Comparison of ENCODE assay signal across 1 cellular context in the genomic region with DNA sequence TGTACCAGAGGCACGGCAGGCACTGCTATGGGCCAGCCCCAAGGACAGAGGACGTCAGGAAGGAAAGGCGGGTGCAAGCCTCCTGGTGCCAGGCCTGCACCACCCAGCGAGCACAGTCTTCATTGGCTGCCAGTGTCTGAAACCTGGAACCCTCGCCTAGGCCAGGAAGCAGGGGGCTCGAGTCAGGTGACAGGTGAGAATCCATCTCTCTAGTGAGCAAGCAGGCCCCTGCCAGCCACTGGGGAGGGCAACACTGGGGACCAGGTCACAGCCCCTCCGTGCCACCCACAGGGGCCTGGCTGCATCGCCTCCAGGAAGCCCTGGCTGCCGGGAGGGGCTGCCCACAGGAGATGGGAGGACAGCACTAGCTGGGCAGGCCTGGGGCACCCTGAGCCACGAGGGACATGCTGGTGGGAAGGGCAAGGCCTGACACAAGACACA.
TF ChIP-seq lines count a peak whose summit lies in the region.

No MANE protein-coding gene starts in this region.

TF ChIP-seq in K562, 482 proteins besides CTCF, POLR2A, EP300 and RAD21:
- no peak for TF ChIP-seq POLR3A (IDR thresholded peaks at IDR 0.05; ENCODE audit: borderline replicate concordance, extremely low read depth, insufficient read depth, insufficient read length)
- TF ChIP-seq GABPB2 (CRISPR knock-in tag; conservative IDR thresholded peaks at IDR 0.05) = no peak
- TF ChIP-seq ZNF76 (CRISPR knock-in tag; IDR thresholded peaks at IDR 0.05; ENCODE audit: borderline replicate concordance) = no peak
- TF ChIP-seq, protein P1, sequence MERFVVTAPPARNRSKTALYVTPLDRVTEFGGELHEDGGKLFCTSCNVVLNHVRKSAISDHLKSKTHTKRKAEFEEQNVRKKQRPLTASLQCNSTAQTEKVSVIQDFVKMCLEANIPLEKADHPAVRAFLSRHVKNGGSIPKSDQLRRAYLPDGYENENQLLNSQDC (CRISPR knock-in tag; IDR thresholded peaks at IDR 0.05) = no peak
- TF ChIP-seq ETV1 (tag; conservative IDR thresholded peaks at IDR 0.05; ENCODE audit: low read depth) = no peak
- TF ChIP-seq, protein P2, sequence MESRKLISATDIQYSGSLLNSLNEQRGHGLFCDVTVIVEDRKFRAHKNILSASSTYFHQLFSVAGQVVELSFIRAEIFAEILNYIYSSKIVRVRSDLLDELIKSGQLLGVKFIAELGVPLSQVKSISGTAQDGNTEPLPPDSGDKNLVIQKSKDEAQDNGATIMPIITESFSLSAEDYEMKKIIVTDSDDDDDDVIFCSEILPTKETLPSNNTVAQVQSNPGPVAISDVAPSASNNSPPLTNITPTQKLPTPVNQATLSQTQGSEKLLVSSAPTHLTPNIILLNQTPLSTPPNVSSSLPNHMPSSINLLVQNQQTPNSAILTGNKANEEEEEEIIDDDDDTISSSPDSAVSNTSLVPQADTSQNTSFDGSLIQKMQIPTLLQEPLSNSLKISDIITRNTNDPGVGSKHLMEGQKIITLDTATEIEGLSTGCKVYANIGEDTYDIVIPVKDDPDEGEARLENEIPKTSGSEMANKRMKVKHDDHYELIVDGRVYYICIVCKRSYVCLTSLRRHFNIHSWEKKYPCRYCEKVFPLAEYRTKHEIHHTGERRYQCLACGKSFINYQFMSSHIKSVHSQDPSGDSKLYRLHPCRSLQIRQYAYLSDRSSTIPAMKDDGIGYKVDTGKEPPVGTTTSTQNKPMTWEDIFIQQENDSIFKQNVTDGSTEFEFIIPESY (CRISPR knock-in tag; IDR thresholded peaks at IDR 0.05) = no peak
- no peak for TF ChIP-seq NRF1 (conservative IDR thresholded peaks at IDR 0.05 in 1 of 2, IDR thresholded peaks at IDR 0.05 in 1 of 2)
- peak; percentile 19; the same call in 1 of the 2 replicates for TF ChIP-seq POLR2G (IDR thresholded peaks at IDR 0.05; ENCODE audit: low read depth, low read length)
- TF ChIP-seq, protein P3, sequence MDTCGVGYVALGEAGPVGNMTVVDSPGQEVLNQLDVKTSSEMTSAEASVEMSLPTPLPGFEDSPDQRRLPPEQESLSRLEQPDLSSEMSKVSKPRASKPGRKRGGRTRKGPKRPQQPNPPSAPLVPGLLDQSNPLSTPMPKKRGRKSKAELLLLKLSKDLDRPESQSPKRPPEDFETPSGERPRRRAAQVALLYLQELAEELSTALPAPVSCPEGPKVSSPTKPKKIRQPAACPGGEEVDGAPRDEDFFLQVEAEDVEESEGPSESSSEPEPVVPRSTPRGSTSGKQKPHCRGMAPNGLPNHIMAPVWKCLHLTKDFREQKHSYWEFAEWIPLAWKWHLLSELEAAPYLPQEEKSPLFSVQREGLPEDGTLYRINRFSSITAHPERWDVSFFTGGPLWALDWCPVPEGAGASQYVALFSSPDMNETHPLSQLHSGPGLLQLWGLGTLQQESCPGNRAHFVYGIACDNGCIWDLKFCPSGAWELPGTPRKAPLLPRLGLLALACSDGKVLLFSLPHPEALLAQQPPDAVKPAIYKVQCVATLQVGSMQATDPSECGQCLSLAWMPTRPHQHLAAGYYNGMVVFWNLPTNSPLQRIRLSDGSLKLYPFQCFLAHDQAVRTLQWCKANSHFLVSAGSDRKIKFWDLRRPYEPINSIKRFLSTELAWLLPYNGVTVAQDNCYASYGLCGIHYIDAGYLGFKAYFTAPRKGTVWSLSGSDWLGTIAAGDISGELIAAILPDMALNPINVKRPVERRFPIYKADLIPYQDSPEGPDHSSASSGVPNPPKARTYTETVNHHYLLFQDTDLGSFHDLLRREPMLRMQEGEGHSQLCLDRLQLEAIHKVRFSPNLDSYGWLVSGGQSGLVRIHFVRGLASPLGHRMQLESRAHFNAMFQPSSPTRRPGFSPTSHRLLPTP (IDR thresholded peaks at IDR 0.05; ENCODE audit: borderline replicate concordance, extremely low read depth, insufficient read length) = no peak
- TF ChIP-seq, protein P4, sequence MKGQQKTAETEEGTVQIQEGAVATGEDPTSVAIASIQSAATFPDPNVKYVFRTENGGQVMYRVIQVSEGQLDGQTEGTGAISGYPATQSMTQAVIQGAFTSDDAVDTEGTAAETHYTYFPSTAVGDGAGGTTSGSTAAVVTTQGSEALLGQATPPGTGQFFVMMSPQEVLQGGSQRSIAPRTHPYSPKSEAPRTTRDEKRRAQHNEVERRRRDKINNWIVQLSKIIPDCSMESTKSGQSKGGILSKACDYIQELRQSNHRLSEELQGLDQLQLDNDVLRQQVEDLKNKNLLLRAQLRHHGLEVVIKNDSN (CRISPR knock-in tag; IDR thresholded peaks at IDR 0.05) = 0 out of 2 replicates have a peak, but pooled peaks have one; percentile 7
TF ChIP-seq in K562: peak in this region for 2.
